1 cellular context compared by ENCODE assay signal in the genomic region with DNA sequence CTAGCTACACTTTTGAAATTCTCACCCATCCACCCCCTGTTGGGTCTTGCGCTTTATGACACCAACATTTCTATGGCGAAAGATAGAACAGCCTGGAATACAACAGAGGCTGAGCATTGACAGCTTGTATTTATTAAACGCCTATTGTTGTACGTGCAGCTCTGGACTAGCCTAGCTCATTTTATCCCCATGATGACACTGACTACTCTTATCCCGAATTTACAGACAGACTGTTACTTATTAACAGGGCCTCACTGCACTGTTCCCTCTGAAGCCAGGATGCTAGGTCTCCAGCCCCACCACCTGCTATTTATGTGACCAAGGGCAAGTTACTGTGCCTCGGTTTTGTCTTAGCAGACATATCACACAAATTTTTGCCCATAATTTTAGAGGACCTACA.
TF ChIP-seq lines count a peak whose summit lies in the region.

No MANE protein-coding gene starts in this region.

TF ChIP-seq in HepG2, 621 proteins besides CTCF, POLR2A, EP300 and RAD21 (continued from another document and continues in another):
- TF ChIP-seq, protein P1, sequence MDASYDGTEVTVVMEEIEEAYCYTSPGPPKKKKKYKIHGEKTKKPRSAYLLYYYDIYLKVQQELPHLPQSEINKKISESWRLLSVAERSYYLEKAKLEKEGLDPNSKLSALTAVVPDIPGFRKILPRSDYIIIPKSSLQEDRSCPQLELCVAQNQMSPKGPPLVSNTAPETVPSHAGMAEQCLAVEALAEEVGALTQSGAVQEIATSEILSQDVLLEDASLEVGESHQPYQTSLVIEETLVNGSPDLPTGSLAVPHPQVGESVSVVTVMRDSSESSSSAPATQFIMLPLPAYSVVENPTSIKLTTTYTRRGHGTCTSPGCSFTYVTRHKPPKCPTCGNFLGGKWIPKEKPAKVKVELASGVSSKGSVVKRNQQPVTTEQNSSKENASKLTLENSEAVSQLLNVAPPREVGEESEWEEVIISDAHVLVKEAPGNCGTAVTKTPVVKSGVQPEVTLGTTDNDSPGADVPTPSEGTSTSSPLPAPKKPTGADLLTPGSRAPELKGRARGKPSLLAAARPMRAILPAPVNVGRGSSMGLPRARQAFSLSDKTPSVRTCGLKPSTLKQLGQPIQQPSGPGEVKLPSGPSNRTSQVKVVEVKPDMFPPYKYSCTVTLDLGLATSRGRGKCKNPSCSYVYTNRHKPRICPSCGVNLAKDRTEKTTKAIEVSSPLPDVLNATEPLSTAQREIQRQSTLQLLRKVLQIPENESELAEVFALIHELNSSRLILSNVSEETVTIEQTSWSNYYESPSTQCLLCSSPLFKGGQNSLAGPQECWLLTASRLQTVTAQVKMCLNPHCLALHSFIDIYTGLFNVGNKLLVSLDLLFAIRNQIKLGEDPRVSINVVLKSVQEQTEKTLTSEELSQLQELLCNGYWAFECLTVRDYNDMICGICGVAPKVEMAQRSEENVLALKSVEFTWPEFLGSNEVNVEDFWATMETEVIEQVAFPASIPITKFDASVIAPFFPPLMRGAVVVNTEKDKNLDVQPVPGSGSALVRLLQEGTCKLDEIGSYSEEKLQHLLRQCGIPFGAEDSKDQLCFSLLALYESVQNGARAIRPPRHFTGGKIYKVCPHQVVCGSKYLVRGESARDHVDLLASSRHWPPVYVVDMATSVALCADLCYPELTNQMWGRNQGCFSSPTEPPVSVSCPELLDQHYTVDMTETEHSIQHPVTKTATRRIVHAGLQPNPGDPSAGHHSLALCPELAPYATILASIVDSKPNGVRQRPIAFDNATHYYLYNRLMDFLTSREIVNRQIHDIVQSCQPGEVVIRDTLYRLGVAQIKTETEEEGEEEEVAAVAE (CRISPR knock-in tag; IDR thresholded peaks at IDR 0.05; ENCODE audit: borderline replicate concordance) = no peak
- TF ChIP-seq HDAC2 (CRISPR knock-in tag; IDR thresholded peaks at IDR 0.05) (peak; percentile 36; the same call in 1 of the 2 replicates), FOXO1 (CRISPR knock-in tag; IDR thresholded peaks at IDR 0.05) (no peak), ZNF382 (CRISPR knock-in tag; IDR thresholded peaks at IDR 0.05; ENCODE audit: borderline replicate concordance) (no peak), ZNF335 (CRISPR knock-in tag; IDR thresholded peaks at IDR 0.05) (no peak), FOXK2 (IDR thresholded peaks at IDR 0.05) (no peak), MAZ (IDR thresholded peaks at IDR 0.05; ENCODE audit: borderline replicate concordance, low read depth, low read length) (no peak), MAZ (CRISPR knock-in tag; IDR thresholded peaks at IDR 0.05; ENCODE audit: low read depth) (no peak), ARNT2 (CRISPR knock-in tag; IDR thresholded peaks at IDR 0.05; ENCODE audit: low read depth) (no peak), ZNF333 (CRISPR knock-in tag; IDR thresholded peaks at IDR 0.05; ENCODE audit: borderline replicate concordance) (no peak), ZNF367 (CRISPR knock-in tag; IDR thresholded peaks at IDR 0.05; ENCODE audit: borderline replicate concordance) (no peak), TGIF2 (CRISPR knock-in tag; IDR thresholded peaks at IDR 0.05) (peak; percentile 53; the same call in 1 of the 2 replicates), ZNF224 (CRISPR knock-in tag; IDR thresholded peaks at IDR 0.05) (no peak), KLF9 (CRISPR knock-in tag; IDR thresholded peaks at IDR 0.05; ENCODE audit: low read depth) (0 out of 2 replicates have a peak, but pooled peaks have one; percentile 9), PHF21A (CRISPR knock-in tag; IDR thresholded peaks at IDR 0.05) (peak; percentile 26; the same call in 1 of the 2 replicates), CREM (IDR thresholded peaks at IDR 0.05) (no peak), CREM (CRISPR knock-in tag; IDR thresholded peaks at IDR 0.05) (no peak), ZNF234 (CRISPR knock-in tag; conservative IDR thresholded peaks at IDR 0.05) (no peak), POGZ (CRISPR knock-in tag; IDR thresholded peaks at IDR 0.05) (peak; percentile 76), NCOR1 (IDR thresholded peaks at IDR 0.05; ENCODE audit: borderline replicate concordance, low read length) (no peak), FIP1L1 (IDR thresholded peaks at IDR 0.05; ENCODE audit: borderline replicate concordance, insufficient read depth, low read depth, low read length) (no peak), REL (CRISPR knock-in tag; conservative IDR thresholded peaks at IDR 0.05) (0 out of 2 replicates have a peak, but pooled peaks have one; percentile 1), RFXAP (CRISPR knock-in tag; IDR thresholded peaks at IDR 0.05; ENCODE audit: borderline replicate concordance) (no peak), RARA (CRISPR knock-in tag; IDR thresholded peaks at IDR 0.05) (peak; percentile 8; the same call in 1 of the 2 replicates), NR2F6 (IDR thresholded peaks at IDR 0.05) (no peak; the same call in 1 of the 2 replicates), NR2F6 (CRISPR knock-in tag; IDR thresholded peaks at IDR 0.05) (peak; percentile 36; the same call in 1 of the 2 replicates), SNAPC2 (CRISPR knock-in tag; IDR thresholded peaks at IDR 0.05) (no peak), ZNF75D (CRISPR knock-in tag; IDR thresholded peaks at IDR 0.05; ENCODE audit: borderline replicate concordance) (no peak), ARNT (IDR thresholded peaks at IDR 0.05) (no peak), ZNF792 (CRISPR knock-in tag; IDR thresholded peaks at IDR 0.05) (peak; percentile 50; the same call in 1 of the 2 replicates), ESRRA (CRISPR knock-in tag; IDR thresholded peaks at IDR 0.05; ENCODE audit: low read depth) (no peak), ADNP (CRISPR knock-in tag; IDR thresholded peaks at IDR 0.05) (no peak), TOPORS (CRISPR knock-in tag; IDR thresholded peaks at IDR 0.05) (no peak), ZNF605 (CRISPR knock-in tag; IDR thresholded peaks at IDR 0.05) (no peak), KAT8 (CRISPR knock-in tag; IDR thresholded peaks at IDR 0.05) (no peak), CREB1 (IDR thresholded peaks at IDR 0.05) (no peak), CREB1 (CRISPR knock-in tag; IDR thresholded peaks at IDR 0.05) (peak; percentile 35; the same call in 1 of the 2 replicates), U2AF1 (optimal IDR thresholded peaks at IDR 0.05; ENCODE audit: low read depth, low read length) (no peak), ZNF121 (CRISPR knock-in tag; IDR thresholded peaks at IDR 0.05) (peak; percentile 84), SMARCC2 (IDR thresholded peaks at IDR 0.05) (no peak), PCBP2 (optimal IDR thresholded peaks at IDR 0.05; ENCODE audit: low read depth, low read length, poor library complexity, severe bottlenecking) (no peak), ZNF432 (CRISPR knock-in tag; IDR thresholded peaks at IDR 0.05; ENCODE audit: borderline replicate concordance) (no peak)
- TF ChIP-seq, protein P2, sequence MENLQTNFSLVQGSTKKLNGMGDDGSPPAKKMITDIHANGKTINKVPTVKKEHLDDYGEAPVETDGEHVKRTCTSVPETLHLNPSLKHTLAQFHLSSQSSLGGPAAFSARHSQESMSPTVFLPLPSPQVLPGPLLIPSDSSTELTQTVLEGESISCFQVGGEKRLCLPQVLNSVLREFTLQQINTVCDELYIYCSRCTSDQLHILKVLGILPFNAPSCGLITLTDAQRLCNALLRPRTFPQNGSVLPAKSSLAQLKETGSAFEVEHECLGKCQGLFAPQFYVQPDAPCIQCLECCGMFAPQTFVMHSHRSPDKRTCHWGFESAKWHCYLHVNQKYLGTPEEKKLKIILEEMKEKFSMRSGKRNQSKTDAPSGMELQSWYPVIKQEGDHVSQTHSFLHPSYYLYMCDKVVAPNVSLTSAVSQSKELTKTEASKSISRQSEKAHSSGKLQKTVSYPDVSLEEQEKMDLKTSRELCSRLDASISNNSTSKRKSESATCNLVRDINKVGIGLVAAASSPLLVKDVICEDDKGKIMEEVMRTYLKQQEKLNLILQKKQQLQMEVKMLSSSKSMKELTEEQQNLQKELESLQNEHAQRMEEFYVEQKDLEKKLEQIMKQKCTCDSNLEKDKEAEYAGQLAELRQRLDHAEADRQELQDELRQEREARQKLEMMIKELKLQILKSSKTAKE (CRISPR knock-in tag; IDR thresholded peaks at IDR 0.05; ENCODE audit: borderline replicate concordance) = no peak
- TF ChIP-seq, protein P3, sequence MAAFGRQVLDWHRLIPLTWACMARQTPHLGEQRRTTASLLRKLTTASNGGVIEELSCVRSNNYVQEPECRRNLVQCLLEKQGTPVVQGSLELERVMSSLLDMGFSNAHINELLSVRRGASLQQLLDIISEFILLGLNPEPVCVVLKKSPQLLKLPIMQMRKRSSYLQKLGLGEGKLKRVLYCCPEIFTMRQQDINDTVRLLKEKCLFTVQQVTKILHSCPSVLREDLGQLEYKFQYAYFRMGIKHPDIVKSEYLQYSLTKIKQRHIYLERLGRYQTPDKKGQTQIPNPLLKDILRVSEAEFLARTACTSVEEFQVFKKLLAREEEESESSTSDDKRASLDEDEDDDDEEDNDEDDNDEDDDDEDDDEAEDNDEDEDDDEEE (CRISPR knock-in tag; IDR thresholded peaks at IDR 0.05) = no peak
- TF ChIP-seq, protein P4, sequence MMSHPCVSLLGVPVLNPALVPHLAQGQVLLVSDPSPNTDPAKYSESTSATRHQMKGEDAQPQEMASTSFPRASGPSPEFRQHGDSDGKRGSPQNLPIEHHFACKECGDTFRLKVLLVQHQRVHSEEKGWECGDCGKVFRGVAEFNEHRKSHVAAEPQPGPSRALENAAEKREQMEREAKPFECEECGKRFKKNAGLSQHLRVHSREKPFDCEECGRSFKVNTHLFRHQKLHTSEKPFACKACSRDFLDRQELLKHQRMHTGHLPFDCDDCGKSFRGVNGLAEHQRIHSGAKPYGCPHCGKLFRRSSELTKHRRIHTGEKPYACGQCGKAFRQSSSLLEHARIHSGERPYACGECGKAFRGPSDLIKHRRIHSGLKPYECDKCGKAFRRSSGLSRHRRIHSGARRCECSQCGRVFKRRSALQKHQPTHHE (CRISPR knock-in tag; IDR thresholded peaks at IDR 0.05; ENCODE audit: borderline replicate concordance) = no peak
- TF ChIP-seq, protein P5, sequence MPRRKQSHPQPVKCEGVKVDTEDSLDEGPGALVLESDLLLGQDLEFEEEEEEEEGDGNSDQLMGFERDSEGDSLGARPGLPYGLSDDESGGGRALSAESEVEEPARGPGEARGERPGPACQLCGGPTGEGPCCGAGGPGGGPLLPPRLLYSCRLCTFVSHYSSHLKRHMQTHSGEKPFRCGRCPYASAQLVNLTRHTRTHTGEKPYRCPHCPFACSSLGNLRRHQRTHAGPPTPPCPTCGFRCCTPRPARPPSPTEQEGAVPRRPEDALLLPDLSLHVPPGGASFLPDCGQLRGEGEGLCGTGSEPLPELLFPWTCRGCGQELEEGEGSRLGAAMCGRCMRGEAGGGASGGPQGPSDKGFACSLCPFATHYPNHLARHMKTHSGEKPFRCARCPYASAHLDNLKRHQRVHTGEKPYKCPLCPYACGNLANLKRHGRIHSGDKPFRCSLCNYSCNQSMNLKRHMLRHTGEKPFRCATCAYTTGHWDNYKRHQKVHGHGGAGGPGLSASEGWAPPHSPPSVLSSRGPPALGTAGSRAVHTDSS (CRISPR knock-in tag; conservative IDR thresholded peaks at IDR 0.05) = no peak
- TF ChIP-seq, protein P6, sequence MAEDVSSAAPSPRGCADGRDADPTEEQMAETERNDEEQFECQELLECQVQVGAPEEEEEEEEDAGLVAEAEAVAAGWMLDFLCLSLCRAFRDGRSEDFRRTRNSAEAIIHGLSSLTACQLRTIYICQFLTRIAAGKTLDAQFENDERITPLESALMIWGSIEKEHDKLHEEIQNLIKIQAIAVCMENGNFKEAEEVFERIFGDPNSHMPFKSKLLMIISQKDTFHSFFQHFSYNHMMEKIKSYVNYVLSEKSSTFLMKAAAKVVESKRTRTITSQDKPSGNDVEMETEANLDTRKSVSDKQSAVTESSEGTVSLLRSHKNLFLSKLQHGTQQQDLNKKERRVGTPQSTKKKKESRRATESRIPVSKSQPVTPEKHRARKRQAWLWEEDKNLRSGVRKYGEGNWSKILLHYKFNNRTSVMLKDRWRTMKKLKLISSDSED (CRISPR knock-in tag; IDR thresholded peaks at IDR 0.05) = no peak
- TF ChIP-seq, protein P7, sequence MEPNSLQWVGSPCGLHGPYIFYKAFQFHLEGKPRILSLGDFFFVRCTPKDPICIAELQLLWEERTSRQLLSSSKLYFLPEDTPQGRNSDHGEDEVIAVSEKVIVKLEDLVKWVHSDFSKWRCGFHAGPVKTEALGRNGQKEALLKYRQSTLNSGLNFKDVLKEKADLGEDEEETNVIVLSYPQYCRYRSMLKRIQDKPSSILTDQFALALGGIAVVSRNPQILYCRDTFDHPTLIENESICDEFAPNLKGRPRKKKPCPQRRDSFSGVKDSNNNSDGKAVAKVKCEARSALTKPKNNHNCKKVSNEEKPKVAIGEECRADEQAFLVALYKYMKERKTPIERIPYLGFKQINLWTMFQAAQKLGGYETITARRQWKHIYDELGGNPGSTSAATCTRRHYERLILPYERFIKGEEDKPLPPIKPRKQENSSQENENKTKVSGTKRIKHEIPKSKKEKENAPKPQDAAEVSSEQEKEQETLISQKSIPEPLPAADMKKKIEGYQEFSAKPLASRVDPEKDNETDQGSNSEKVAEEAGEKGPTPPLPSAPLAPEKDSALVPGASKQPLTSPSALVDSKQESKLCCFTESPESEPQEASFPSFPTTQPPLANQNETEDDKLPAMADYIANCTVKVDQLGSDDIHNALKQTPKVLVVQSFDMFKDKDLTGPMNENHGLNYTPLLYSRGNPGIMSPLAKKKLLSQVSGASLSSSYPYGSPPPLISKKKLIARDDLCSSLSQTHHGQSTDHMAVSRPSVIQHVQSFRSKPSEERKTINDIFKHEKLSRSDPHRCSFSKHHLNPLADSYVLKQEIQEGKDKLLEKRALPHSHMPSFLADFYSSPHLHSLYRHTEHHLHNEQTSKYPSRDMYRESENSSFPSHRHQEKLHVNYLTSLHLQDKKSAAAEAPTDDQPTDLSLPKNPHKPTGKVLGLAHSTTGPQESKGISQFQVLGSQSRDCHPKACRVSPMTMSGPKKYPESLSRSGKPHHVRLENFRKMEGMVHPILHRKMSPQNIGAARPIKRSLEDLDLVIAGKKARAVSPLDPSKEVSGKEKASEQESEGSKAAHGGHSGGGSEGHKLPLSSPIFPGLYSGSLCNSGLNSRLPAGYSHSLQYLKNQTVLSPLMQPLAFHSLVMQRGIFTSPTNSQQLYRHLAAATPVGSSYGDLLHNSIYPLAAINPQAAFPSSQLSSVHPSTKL (CRISPR knock-in tag; IDR thresholded peaks at IDR 0.05) = 0 out of 2 replicates have a peak, but pooled peaks have one; percentile 66
- TF ChIP-seq, protein P8, sequence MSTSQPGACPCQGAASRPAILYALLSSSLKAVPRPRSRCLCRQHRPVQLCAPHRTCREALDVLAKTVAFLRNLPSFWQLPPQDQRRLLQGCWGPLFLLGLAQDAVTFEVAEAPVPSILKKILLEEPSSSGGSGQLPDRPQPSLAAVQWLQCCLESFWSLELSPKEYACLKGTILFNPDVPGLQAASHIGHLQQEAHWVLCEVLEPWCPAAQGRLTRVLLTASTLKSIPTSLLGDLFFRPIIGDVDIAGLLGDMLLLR (CRISPR knock-in tag; IDR thresholded peaks at IDR 0.05) = no peak
- TF ChIP-seq, protein P9, sequence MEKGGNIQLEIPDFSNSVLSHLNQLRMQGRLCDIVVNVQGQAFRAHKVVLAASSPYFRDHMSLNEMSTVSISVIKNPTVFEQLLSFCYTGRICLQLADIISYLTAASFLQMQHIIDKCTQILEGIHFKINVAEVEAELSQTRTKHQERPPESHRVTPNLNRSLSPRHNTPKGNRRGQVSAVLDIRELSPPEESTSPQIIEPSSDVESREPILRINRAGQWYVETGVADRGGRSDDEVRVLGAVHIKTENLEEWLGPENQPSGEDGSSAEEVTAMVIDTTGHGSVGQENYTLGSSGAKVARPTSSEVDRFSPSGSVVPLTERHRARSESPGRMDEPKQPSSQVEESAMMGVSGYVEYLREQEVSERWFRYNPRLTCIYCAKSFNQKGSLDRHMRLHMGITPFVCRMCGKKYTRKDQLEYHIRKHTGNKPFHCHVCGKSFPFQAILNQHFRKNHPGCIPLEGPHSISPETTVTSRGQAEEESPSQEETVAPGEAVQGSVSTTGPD (CRISPR knock-in tag; IDR thresholded peaks at IDR 0.05) = no peak
